ENCODE assay signal across 8 cellular contexts in the genomic region with DNA sequence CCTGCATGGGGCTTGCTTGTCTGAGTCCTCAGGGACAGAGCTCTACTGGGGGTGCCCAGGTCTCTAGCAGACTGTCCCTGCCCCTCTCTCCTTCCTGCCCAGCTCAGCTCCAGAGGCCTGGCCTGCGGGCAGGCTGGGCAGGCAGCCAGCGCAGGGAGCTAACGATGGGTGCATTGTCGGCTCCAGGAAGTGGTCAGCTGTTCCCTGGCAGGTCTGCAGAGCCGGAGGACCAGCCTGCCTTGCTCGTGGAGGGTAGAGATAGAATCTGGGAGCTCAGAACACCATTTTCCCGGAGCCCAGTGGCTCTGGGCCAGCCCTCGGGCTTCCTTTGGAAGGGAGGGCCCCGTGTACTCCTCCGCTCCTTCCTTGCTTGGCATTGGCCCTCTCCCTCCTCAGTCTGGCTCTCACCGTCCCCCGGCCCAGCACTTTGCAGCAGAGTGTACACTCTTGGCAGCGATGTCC.
DNase-seq lines count a peak whose midpoint lies in the region; ATAC-seq and TF ChIP-seq lines count a peak whose summit lies in the region.

No MANE protein-coding gene starts in this region.

- H3K4me1 Mint-ChIP-seq in stimulated activated effector memory CD8-positive, alpha-beta T cell treated with anti-CD3 and anti-CD28 coated beads, Interleukin-12 subunit alpha, Interleukin-12 subunit beta, amount 100 ng/mL, for 72 hours: peaks cover 22% of the 10 kb centered on the region

- H3K4me3 Mint-ChIP-seq in stimulated activated effector memory CD8-positive, alpha-beta T cell treated with anti-CD3 and anti-CD28 coated beads, Interleukin-12 subunit alpha, Interleukin-12 subunit beta, amount 100 ng/mL, for 72 hours: no peak overlapping the region

- peak; percentile 28 for ATAC-seq in stimulated activated effector memory CD8-positive, alpha-beta T cell treated with anti-CD3 and anti-CD28 coated beads, Interleukin-12 subunit alpha, Interleukin-12 subunit beta, amount 100 ng/mL, for 72 hours
- ATAC-seq in HG03442 (IDR thresholded peaks at IDR 0.05; ENCODE audit: unreplicated experiment): no peak

- H3K36me3 Mint-ChIP-seq in stimulated activated effector memory CD8-positive, alpha-beta T cell treated with anti-CD3 and anti-CD28 coated beads, Interleukin-12 subunit alpha, Interleukin-12 subunit beta, amount 100 ng/mL, for 72 hours: no peaks in the 10 kb centered on the region

- H3K27ac ChIP-seq in right atrium auricular region: peak overlapping the region; percentile 82 to 87

- H3K4me1 ChIP-seq in right atrium auricular region: peaks cover 0 to 32% of the 10 kb centered on the region in 2 donors

- no peaks in the 10 kb centered on the region for H3K36me3 ChIP-seq in right atrium auricular region

- no peaks in the 10 kb centered on the region for H3K9me3 ChIP-seq in right atrium auricular region

- peak overlapping the region in 1 of 2 donors; percentile 32 for H3K4me3 ChIP-seq in right atrium auricular region

- H3K27ac Mint-ChIP-seq in stimulated activated effector memory CD8-positive, alpha-beta T cell treated with anti-CD3 and anti-CD28 coated beads, Interleukin-12 subunit alpha, Interleukin-12 subunit beta, amount 100 ng/mL, for 72 hours: no peak overlapping the region

- H3K9me3 Mint-ChIP-seq in stimulated activated effector memory CD8-positive, alpha-beta T cell treated with anti-CD3 and anti-CD28 coated beads, Interleukin-12 subunit alpha, Interleukin-12 subunit beta, amount 100 ng/mL, for 72 hours: no peaks in the 10 kb centered on the region

- no peaks in the 10 kb centered on the region for H3K27me3 ChIP-seq in right atrium auricular region

- DNase-seq in HCEC 1CT (peak; percentile 75), anterior cingulate cortex (lab: John Stamatoyannopoulos, UW) (peak in 55 of 58 donors; percentile 22 to 90 (median 63)), right atrium auricular region (ENCODE audit: low spot score) (peak; percentile 75), GOT3 (lab: John Stamatoyannopoulos, UW) (no peak)
- no peak for DNase-seq in stimulated activated effector memory CD8-positive, alpha-beta T cell treated with anti-CD3 and anti-CD28 coated beads, Interleukin-12 subunit alpha, Interleukin-12 subunit beta, amount 100 ng/mL, for 72 hours (ENCODE audit: low spot score in 2 of 2)
- DNase-seq in activated CD4-positive, alpha-beta T cell treated with anti-CD3 and anti-CD28 coated beads for 4 hours: no peak
- no peak for DNase-seq in activated CD8-positive, alpha-beta memory T cell treated with anti-CD3 and anti-CD28 coated beads, Interleukin-2, amount 50 U/mL, for 4 hours

- TF ChIP-seq CTCF in right atrium auricular region (IDR thresholded peaks at IDR 0.05): no peak

Comparison
In these comparisons a context has a peak if more than half of its experiments do, and no peak if none do; other contexts are left out.
1. DNase-seq: peak in HCEC 1CT (single experiment), anterior cingulate cortex (55 of 58) and right atrium auricular region (single experiment); none in stimulated activated effector memory CD8-positive, alpha-beta T cell treated with anti-CD3 and anti-CD28 coated beads, Interleukin-12 subunit alpha, Interleukin-12 subunit beta, amount 100 ng/mL, for 72 hours (0 of 2), activated CD4-positive, alpha-beta T cell treated with anti-CD3 and anti-CD28 coated beads for 4 hours (0 of 2), GOT3 (single experiment) and activated CD8-positive, alpha-beta memory T cell treated with anti-CD3 and anti-CD28 coated beads, Interleukin-2, amount 50 U/mL, for 4 hours (single experiment).